34 cellular contexts compared by ENCODE assay signal in genomic region chr11:11624926-11625325, GRCh38. TPM values are rescaled to one million over a fixed set of nuclear protein-coding genes. Genes with fewer than 3 reads are reported as not detected.
"Had no signal": no experiment of that assay in that cellular context is flagged by ENCODE, and none has a peak within 500 bp of the region (broad histone marks: within the 10 kb centered on the region; RNA-seq: fewer than 3 reads in every experiment).

No MANE protein-coding gene starts in this region.

- DNase-seq: activated B cell treated with CpG ODN at 0.5 μM for 24 hours; activated CD4-positive, alpha-beta memory T cell treated with anti-CD3 and anti-CD28 coated beads for 36 hours; activated CD4-positive, alpha-beta T cell treated with anti-CD3 and anti-CD28 coated beads for 4 hours; activated CD4-positive, alpha-beta T cell treated with anti-CD3 and anti-CD28 coated beads, Interleukin-2, amount 50 U/mL, for 1 hour; activated CD4-positive, CD25-positive, alpha-beta regulatory T cell treated with anti-CD3 and anti-CD28 coated beads, Interleukin-2, amount 50 U/mL, for 72 hours; activated CD8-positive, alpha-beta memory T cell treated with anti-CD3 and anti-CD28 coated beads, Interleukin-2, amount 50 U/mL, for 4 hours; activated effector memory CD4-positive, alpha-beta T cell treated with Interleukin-2 at 50 U/mL for 16 hours; activated naive CD4-positive, alpha-beta T cell treated with anti-CD3 and anti-CD28 coated beads, Interleukin-2, amount 10 ng/mL, durations not matched to agents 7 days and 5 days; activated naive CD8-positive, alpha-beta T cell treated with anti-CD3 and anti-CD28 coated beads, Interleukin-2, amount 50 U/mL, for 24 hours; activated T-cell treated with anti-CD3 and anti-CD28 coated beads, Interleukin-2, amount 50 U/mL, for 48 hours; anterior cingulate cortex; caudate nucleus; cerebellar nuclear complex; Karpas-422; NCI-H1105; NCI-H1417 treated with DMSO at 0.1 percent for 48 hours; NCI-H187 treated with DMSO at 0.1 percent for 48 hours; NCI-H2081; NCI-H2171 treated with DMSO at 0.1 percent for 48 hours; NCI-H2227 treated with DMSO at 0.1 percent for 48 hours; NCI-H446; NCI-H510A treated with DMSO at 0.1 percent for 48 hours; NCI-H526 treated with DMSO at 0.1 percent for 48 hours; NCI-H774; Peyer's patch; RPMI8226; SIG-M5; SW 1271; T-helper 1 cell; T-helper 2 cell; T-helper 9 cell had no signal

- H3K4me3 ChIP-seq: Peyer's patch had no signal

- H3K9me3 Mint-ChIP-seq: activated B cell treated with CpG ODN at 0.5 μM for 24 hours; activated CD4-positive, alpha-beta memory T cell treated with anti-CD3 and anti-CD28 coated beads for 36 hours; activated naive CD4-positive, alpha-beta T cell treated with anti-CD3 and anti-CD28 coated beads, Interleukin-2, amount 10 ng/mL, durations not matched to agents 7 days and 5 days; activated naive CD8-positive, alpha-beta T cell treated with anti-CD3 and anti-CD28 coated beads, Interleukin-2, amount 50 U/mL, for 24 hours; brain had no signal

- H3K36me3 Mint-ChIP-seq: activated CD4-positive, alpha-beta memory T cell treated with anti-CD3 and anti-CD28 coated beads for 36 hours; activated naive CD4-positive, alpha-beta T cell treated with anti-CD3 and anti-CD28 coated beads, Interleukin-2, amount 10 ng/mL, durations not matched to agents 7 days and 5 days; activated naive CD8-positive, alpha-beta T cell; brain had no signal

- H3K27ac ChIP-seq: Peyer's patch had no signal

- ATAC-seq: activated naive CD8-positive, alpha-beta T cell treated with anti-CD3 and anti-CD28 coated beads, Interleukin-2, amount 50 U/mL, for 24 hours; SK-N-SH treated with all-trans-retinoic acid at 6 μM for 48 hours had no signal

- H3K27me3 ChIP-seq: Peyer's patch had no signal

- H3K9me3 ChIP-seq: Peyer's patch had no signal

- H3K36me3 ChIP-seq: Peyer's patch had no signal

- H3K4me3 Mint-ChIP-seq: activated B cell treated with CpG ODN at 0.5 μM for 24 hours; activated CD4-positive, alpha-beta memory T cell treated with anti-CD3 and anti-CD28 coated beads for 36 hours; activated naive CD4-positive, alpha-beta T cell treated with anti-CD3 and anti-CD28 coated beads, Interleukin-2, amount 10 ng/mL, durations not matched to agents 7 days and 5 days; activated naive CD8-positive, alpha-beta T cell; activated naive CD8-positive, alpha-beta T cell treated with anti-CD3 and anti-CD28 coated beads, Interleukin-2, amount 50 U/mL, for 24 hours had no signal

- H3K27ac Mint-ChIP-seq: activated B cell treated with CpG ODN at 0.5 μM for 24 hours; activated CD4-positive, alpha-beta memory T cell treated with anti-CD3 and anti-CD28 coated beads for 36 hours; activated naive CD4-positive, alpha-beta T cell treated with anti-CD3 and anti-CD28 coated beads, Interleukin-2, amount 10 ng/mL, durations not matched to agents 7 days and 5 days; activated naive CD8-positive, alpha-beta T cell; activated naive CD8-positive, alpha-beta T cell treated with anti-CD3 and anti-CD28 coated beads, Interleukin-2, amount 50 U/mL, for 24 hours; brain had no signal

RNA-seq across cellular contexts. Expression of gene GALNT18, which starts 3.1 kb away (rescaled TPM):
- total RNA-seq: activated B cell treated with CpG ODN at 0.5 μM for 24 hours had no signal
